In the genomic region with DNA sequence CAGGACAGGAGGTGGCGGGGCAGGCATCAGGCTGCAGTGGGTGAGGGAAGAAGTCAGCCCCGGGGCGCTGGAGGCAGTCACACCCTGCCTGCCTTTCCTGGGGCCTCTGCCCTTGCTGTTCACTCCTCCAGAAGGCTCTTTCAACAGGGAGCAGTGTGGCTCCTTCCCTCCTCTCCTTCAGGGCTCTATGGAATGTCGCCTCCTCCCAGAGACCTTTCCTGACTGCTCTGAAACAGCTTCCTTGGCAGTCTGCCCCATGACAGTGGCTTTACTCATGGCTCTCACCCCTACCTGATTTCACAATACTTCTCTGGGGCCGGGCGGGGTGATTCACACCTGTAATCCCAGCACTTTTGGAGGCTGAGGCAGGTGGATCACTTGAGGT, we compare ENCODE assay signal across 1 cellular context.
TF ChIP-seq lines count a peak whose summit lies in the region.

No MANE protein-coding gene starts in this region.

TF ChIP-seq in HEK293, 187 proteins besides CTCF, POLR2A, EP300 and RAD21 (continued from another document and continues in another):
- TF ChIP-seq, protein P1, sequence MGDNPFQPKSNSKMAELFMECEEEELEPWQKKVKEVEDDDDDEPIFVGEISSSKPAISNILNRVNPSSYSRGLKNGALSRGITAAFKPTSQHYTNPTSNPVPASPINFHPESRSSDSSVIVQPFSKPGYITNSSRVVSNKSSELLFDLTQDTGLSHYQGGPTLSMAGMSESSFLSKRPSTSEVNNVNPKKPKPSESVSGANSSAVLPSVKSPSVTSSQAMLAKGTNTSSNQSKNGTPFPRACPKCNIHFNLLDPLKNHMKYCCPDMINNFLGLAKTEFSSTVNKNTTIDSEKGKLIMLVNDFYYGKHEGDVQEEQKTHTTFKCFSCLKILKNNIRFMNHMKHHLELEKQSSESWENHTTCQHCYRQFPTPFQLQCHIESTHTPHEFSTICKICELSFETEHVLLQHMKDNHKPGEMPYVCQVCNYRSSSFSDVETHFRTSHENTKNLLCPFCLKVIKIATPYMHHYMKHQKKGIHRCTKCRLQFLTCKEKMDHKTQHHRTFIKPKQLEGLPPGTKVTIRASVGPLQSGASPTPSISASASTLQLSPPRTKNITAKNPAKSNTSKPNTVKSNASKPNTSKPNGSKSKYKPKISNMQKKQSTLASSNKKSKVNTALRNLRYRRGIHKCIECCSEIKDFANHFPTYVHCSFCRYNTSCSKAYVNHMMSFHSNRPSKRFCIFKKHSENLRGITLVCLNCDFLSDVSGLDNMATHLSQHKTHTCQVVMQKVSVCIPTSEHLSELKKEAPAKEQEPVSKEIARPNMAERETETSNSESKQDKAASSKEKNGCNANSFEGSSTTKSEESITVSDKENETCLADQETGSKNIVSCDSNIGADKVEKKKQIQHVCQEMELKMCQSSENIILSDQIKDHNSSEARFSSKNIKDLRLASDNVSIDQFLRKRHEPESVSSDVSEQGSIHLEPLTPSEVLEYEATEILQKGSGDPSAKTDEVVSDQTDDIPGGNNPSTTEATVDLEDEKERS (tag by site-specific recombination; IDR thresholded peaks at IDR 0.05), result no peak
- TF ChIP-seq ZNF544 (tag by site-specific recombination; IDR thresholded peaks at IDR 0.05) (no peak), ZNF416 (tag by site-specific recombination; IDR thresholded peaks at IDR 0.05) (no peak), EGR2 (tag by site-specific recombination; IDR thresholded peaks at IDR 0.05; ENCODE audit: low read depth) (0 out of 2 replicates have a peak, but pooled peaks have one; percentile 15), PRDM1 (tag by site-specific recombination; IDR thresholded peaks at IDR 0.05) (peak; percentile 45; the same call in 1 of the 2 replicates), ZBTB11 (tag by site-specific recombination; conservative IDR thresholded peaks at IDR 0.05; ENCODE audit: low read depth) (no peak), ZNF521 (tag by site-specific recombination; IDR thresholded peaks at IDR 0.05) (no peak), TRIM28 (IDR thresholded peaks at IDR 0.05; ENCODE audit: borderline replicate concordance, low read length) (no peak), IKZF3 (tag by site-specific recombination; IDR thresholded peaks at IDR 0.05) (peak; percentile 45; the same call in 1 of the 2 replicates), ZBTB8A (tag by site-specific recombination; IDR thresholded peaks at IDR 0.05) (no peak), KLF16 (tag by site-specific recombination; IDR thresholded peaks at IDR 0.05) (no peak), ZNF398 (tag by site-specific recombination; IDR thresholded peaks at IDR 0.05) (0 out of 2 replicates have a peak, but pooled peaks have one; percentile 21), ZNF341 (tag by site-specific recombination; IDR thresholded peaks at IDR 0.05; ENCODE audit: low read depth) (no peak), ZNF423 (tag by site-specific recombination; IDR thresholded peaks at IDR 0.05) (no peak), ZNF2 (tag by site-specific recombination; IDR thresholded peaks at IDR 0.05) (no peak), ZNF37A (tag by site-specific recombination; IDR thresholded peaks at IDR 0.05) (no peak), SCRT2 (tag by site-specific recombination; IDR thresholded peaks at IDR 0.05) (peak; percentile 61; the same call in 1 of the 2 replicates), SP7 (tag by site-specific recombination; IDR thresholded peaks at IDR 0.05) (peak; percentile 65), ZNF449 (tag by site-specific recombination; IDR thresholded peaks at IDR 0.05) (no peak), ZNF549 (tag by site-specific recombination; IDR thresholded peaks at IDR 0.05) (no peak), ZNF621 (tag by site-specific recombination; IDR thresholded peaks at IDR 0.05) (no peak), ZNF18 (tag by site-specific recombination; IDR thresholded peaks at IDR 0.05) (peak; percentile 72; the same call in 1 of the 2 replicates), ZBTB17 (tag by site-specific recombination; IDR thresholded peaks at IDR 0.05) (peak; percentile 60), ZNF311 (tag by site-specific recombination; IDR thresholded peaks at IDR 0.05; ENCODE audit: borderline replicate concordance) (no peak), ZFP3 (tag by site-specific recombination; IDR thresholded peaks at IDR 0.05; ENCODE audit: low read depth) (no peak), KLF17 (tag by site-specific recombination; IDR thresholded peaks at IDR 0.05) (peak; percentile 80; the same call in 1 of the 2 replicates), SCRT1 (tag by site-specific recombination; IDR thresholded peaks at IDR 0.05; ENCODE audit: borderline replicate concordance) (no peak), ZNF600 (tag by site-specific recombination; IDR thresholded peaks at IDR 0.05) (peak; percentile 78), ZNF366 (tag by site-specific recombination; conservative IDR thresholded peaks at IDR 0.05) (0 out of 2 replicates have a peak, but pooled peaks have one; percentile 41), HOXC10 (CRISPR knock-in tag; IDR thresholded peaks at IDR 0.05) (no peak), ZNF248 (tag by site-specific recombination; IDR thresholded peaks at IDR 0.05) (no peak), SP3 (tag by site-specific recombination; IDR thresholded peaks at IDR 0.05) (no peak), ZNF701 (tag by site-specific recombination; IDR thresholded peaks at IDR 0.05) (no peak), ZSCAN23 (tag by site-specific recombination; IDR thresholded peaks at IDR 0.05) (no peak)
- TF ChIP-seq, protein P2, sequence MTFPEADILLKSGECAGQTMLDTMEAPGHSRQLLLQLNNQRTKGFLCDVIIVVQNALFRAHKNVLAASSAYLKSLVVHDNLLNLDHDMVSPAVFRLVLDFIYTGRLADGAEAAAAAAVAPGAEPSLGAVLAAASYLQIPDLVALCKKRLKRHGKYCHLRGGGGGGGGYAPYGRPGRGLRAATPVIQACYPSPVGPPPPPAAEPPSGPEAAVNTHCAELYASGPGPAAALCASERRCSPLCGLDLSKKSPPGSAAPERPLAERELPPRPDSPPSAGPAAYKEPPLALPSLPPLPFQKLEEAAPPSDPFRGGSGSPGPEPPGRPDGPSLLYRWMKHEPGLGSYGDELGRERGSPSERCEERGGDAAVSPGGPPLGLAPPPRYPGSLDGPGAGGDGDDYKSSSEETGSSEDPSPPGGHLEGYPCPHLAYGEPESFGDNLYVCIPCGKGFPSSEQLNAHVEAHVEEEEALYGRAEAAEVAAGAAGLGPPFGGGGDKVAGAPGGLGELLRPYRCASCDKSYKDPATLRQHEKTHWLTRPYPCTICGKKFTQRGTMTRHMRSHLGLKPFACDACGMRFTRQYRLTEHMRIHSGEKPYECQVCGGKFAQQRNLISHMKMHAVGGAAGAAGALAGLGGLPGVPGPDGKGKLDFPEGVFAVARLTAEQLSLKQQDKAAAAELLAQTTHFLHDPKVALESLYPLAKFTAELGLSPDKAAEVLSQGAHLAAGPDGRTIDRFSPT (tag by site-specific recombination; IDR thresholded peaks at IDR 0.05), result peak; percentile 45
- TF ChIP-seq, protein P3, sequence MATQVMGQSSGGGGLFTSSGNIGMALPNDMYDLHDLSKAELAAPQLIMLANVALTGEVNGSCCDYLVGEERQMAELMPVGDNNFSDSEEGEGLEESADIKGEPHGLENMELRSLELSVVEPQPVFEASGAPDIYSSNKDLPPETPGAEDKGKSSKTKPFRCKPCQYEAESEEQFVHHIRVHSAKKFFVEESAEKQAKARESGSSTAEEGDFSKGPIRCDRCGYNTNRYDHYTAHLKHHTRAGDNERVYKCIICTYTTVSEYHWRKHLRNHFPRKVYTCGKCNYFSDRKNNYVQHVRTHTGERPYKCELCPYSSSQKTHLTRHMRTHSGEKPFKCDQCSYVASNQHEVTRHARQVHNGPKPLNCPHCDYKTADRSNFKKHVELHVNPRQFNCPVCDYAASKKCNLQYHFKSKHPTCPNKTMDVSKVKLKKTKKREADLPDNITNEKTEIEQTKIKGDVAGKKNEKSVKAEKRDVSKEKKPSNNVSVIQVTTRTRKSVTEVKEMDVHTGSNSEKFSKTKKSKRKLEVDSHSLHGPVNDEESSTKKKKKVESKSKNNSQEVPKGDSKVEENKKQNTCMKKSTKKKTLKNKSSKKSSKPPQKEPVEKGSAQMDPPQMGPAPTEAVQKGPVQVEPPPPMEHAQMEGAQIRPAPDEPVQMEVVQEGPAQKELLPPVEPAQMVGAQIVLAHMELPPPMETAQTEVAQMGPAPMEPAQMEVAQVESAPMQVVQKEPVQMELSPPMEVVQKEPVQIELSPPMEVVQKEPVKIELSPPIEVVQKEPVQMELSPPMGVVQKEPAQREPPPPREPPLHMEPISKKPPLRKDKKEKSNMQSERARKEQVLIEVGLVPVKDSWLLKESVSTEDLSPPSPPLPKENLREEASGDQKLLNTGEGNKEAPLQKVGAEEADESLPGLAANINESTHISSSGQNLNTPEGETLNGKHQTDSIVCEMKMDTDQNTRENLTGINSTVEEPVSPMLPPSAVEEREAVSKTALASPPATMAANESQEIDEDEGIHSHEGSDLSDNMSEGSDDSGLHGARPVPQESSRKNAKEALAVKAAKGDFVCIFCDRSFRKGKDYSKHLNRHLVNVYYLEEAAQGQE (tag by site-specific recombination; IDR thresholded peaks at IDR 0.05), result no peak
- TF ChIP-seq, protein P4, sequence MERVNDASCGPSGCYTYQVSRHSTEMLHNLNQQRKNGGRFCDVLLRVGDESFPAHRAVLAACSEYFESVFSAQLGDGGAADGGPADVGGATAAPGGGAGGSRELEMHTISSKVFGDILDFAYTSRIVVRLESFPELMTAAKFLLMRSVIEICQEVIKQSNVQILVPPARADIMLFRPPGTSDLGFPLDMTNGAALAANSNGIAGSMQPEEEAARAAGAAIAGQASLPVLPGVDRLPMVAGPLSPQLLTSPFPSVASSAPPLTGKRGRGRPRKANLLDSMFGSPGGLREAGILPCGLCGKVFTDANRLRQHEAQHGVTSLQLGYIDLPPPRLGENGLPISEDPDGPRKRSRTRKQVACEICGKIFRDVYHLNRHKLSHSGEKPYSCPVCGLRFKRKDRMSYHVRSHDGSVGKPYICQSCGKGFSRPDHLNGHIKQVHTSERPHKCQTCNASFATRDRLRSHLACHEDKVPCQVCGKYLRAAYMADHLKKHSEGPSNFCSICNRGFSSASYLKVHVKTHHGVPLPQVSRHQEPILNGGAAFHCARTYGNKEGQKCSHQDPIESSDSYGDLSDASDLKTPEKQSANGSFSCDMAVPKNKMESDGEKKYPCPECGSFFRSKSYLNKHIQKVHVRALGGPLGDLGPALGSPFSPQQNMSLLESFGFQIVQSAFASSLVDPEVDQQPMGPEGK (tag by site-specific recombination; IDR thresholded peaks at IDR 0.05), result peak; percentile 56
